In genomic region chr4:38753021-38753806, GRCh38 we compare ENCODE assay signal across 8 cellular contexts. TPM values are rescaled to one million over a fixed set of nuclear protein-coding genes. Genes with fewer than 3 reads are reported as not detected.
DNase-seq lines count a peak whose midpoint lies in the region; ATAC-seq, FAIRE-seq and TF ChIP-seq lines count a peak whose summit lies in the region.

No MANE protein-coding gene starts in this region.

- H3K27me3 ChIP-seq in keratinocyte (ENCODE audit: control insufficient read depth, extremely low read depth, insufficient read depth, low read length) (no peaks in the 10 kb centered on the region), thoracic aorta (replicated peaks; ENCODE audit: insufficient read depth) (no peaks in the 10 kb centered on the region)

- H3K9me1 ChIP-seq in keratinocyte (ENCODE audit: control insufficient read depth, extremely low read depth, insufficient read depth, low read length) = peaks cover 3% of the 10 kb centered on the region

- no peak overlapping the region for H3K4me3 ChIP-seq in keratinocyte (ENCODE audit: control insufficient read depth in 2 of 3, extremely low read depth in 1 of 3, insufficient read depth in 2 of 3, low read depth in 1 of 3, low read length in 3 of 3)
- peak overlapping the region; percentile 38 for H3K4me3 ChIP-seq in thoracic aorta

- peaks cover 15% of the 10 kb centered on the region for H3K4me1 ChIP-seq in keratinocyte (ENCODE audit: control insufficient read depth, extremely low read depth, insufficient read depth, low read length)
- H3K4me1 ChIP-seq in thoracic aorta (ENCODE audit: control insufficient read depth in 1 of 2, low read depth in 2 of 2) = peaks cover 7 to 26% of the 10 kb centered on the region in 2 donors

- CTCF ChIA-PET in MCF 10A (lab: Yijun Ruan, JAX) = no interaction called here

- no peak overlapping the region for H3K27ac Mint-ChIP-seq in stimulated activated naive CD8-positive, alpha-beta T cell treated with anti-CD3 and anti-CD28 coated beads, Interleukin-15, amount 100 ng/mL, for 72 hours
- no peak overlapping the region for H3K27ac Mint-ChIP-seq in MCF 10A (ENCODE audit: low read depth, unreplicated experiment)

- intact Hi-C loops in MCF 10A (cut with micrococcal nuclease) = loop anchor here (10.0 kb wide), 2 partner anchors 292 to 682 kb away; no protein-coding TSS in a partner anchor

- POLR2A ChIA-PET in MCF 10A (lab: Yijun Ruan, JAX) = no interaction called here

- no peaks in the 10 kb centered on the region for H3K36me3 Mint-ChIP-seq in MCF 10A (ENCODE audit: insufficient read depth, unreplicated experiment)

- TF ChIP-seq CTCF in MCF 10A (IDR thresholded peaks at IDR 0.05; ENCODE audit: unreplicated experiment) (no peak), keratinocyte (optimal IDR thresholded peaks at IDR 0.05 in 1 of 3, IDR thresholded peaks at IDR 0.05 in 1 of 3, conservative IDR thresholded peaks at IDR 0.05 in 1 of 3; ENCODE audit: extremely low read depth in 1 of 3, insufficient read depth in 2 of 3, low read length in 3 of 3) (no peak), thoracic aorta (IDR thresholded peaks at IDR 0.05) (no peak)

- H3K9ac ChIP-seq in keratinocyte (ENCODE audit: control insufficient read depth, extremely low read depth, insufficient read depth, low read length) = no peak overlapping the region

- H3K9me3 Mint-ChIP-seq in stimulated activated naive CD8-positive, alpha-beta T cell treated with anti-CD3 and anti-CD28 coated beads, Interleukin-15, amount 100 ng/mL, for 72 hours = peaks cover 5 to 7% of the 10 kb centered on the region in 2 donors
- H3K9me3 Mint-ChIP-seq in MCF 10A (ENCODE audit: unreplicated experiment) = no peaks in the 10 kb centered on the region

- H3K36me3 ChIP-seq in keratinocyte (ENCODE audit: control insufficient read depth in 2 of 2, extremely low read depth in 1 of 2, insufficient read depth in 2 of 2, low read length in 2 of 2) = no peaks in the 10 kb centered on the region
- no peaks in the 10 kb centered on the region for H3K36me3 ChIP-seq in thoracic aorta

- peak; percentile 21 for ATAC-seq in stimulated activated naive CD8-positive, alpha-beta T cell treated with anti-CD3 and anti-CD28 coated beads, Interleukin-15, amount 100 ng/mL, for 72 hours
- no peak for ATAC-seq in stimulated activated naive CD8-positive, alpha-beta T cell treated with anti-CD3 and anti-CD28 coated beads, Interleukin-15, Interleukin-2, amounts not matched to agents 100 U/mL and 50 U/mL, for 24 hours
- ATAC-seq in thoracic aorta (ENCODE audit: insufficient number of reproducible peaks, low FRiP score, low read depth) = peak; percentile 97
- ATAC-seq in GM21529 (IDR thresholded peaks at IDR 0.05; ENCODE audit: unreplicated experiment) = no peak
- no peak for ATAC-seq in HG02973 (IDR thresholded peaks at IDR 0.05; ENCODE audit: unreplicated experiment)

- H3K4me3 Mint-ChIP-seq in stimulated activated naive CD8-positive, alpha-beta T cell treated with anti-CD3 and anti-CD28 coated beads, Interleukin-15, amount 100 ng/mL, for 72 hours = no peak overlapping the region
- no peak overlapping the region for H3K4me3 Mint-ChIP-seq in MCF 10A (ENCODE audit: unreplicated experiment)

- dilution Hi-C loops in keratinocyte (cut with MboI; ENCODE audit: extremely low pct_ligation_motif_present, low sequenced_read_pairs) = no loop called here

- H3K27ac ChIP-seq in keratinocyte (ENCODE audit: control insufficient read depth, insufficient read depth, low read length) = peak overlapping the region; percentile 10
- H3K27ac ChIP-seq in thoracic aorta = peak overlapping the region; percentile 54 to 67

- peak; percentile 48 for FAIRE-seq in keratinocyte (lab: Jason Lieb, UNC)

- no peaks in the 10 kb centered on the region for H3K9me3 ChIP-seq in keratinocyte (ENCODE audit: control insufficient read depth, low read depth, low read length)
- H3K9me3 ChIP-seq in thoracic aorta = no peaks in the 10 kb centered on the region

- H3K4me1 Mint-ChIP-seq in stimulated activated naive CD8-positive, alpha-beta T cell treated with anti-CD3 and anti-CD28 coated beads, Interleukin-15, amount 100 ng/mL, for 72 hours = peaks cover 9% of the 10 kb centered on the region
- no peaks in the 10 kb centered on the region for H3K4me1 Mint-ChIP-seq in MCF 10A (ENCODE audit: insufficient read depth, unreplicated experiment)

- no peaks in the 10 kb centered on the region for H3K79me2 ChIP-seq in keratinocyte (ENCODE audit: control insufficient read depth, insufficient read depth, low read length)

- BruUV-seq in MCF 10A (replicated peaks; lab: Mats Ljungman, UMichigan) = no TSS peak

- DNase-seq in stimulated activated naive CD8-positive, alpha-beta T cell treated with anti-CD3 and anti-CD28 coated beads, Interleukin-15, amount 100 ng/mL, for 72 hours = no peak
- DNase-seq in stimulated activated naive CD8-positive, alpha-beta T cell treated with anti-CD3 and anti-CD28 coated beads, Interleukin-15, Interleukin-2, amounts not matched to agents 100 U/mL and 50 U/mL, for 24 hours = no peak
- DNase-seq in MCF 10A (ENCODE audit: unreplicated experiment) = peak; percentile 96
- DNase-seq in keratinocyte (ENCODE audit: low read depth, low spot score) = no peak
- DNase-seq in thoracic aorta (ENCODE audit: low spot score) = peak; percentile 66
- no peak for DNase-seq in activated effector memory CD4-positive, alpha-beta T cell treated with anti-CD3 and anti-CD28 coated beads, Interleukin-2, amount 50 U/mL, for 16 hours

- H2AFZ ChIP-seq in keratinocyte (ENCODE audit: control insufficient read depth, low read length) = peak overlapping the region; percentile 93

- H3K4me2 ChIP-seq in keratinocyte (ENCODE audit: control insufficient read depth, extremely low read depth, insufficient read depth, low read depth, low read length) = peak overlapping the region; percentile 59

- H4K20me1 ChIP-seq in keratinocyte (ENCODE audit: control insufficient read depth, extremely low read depth, insufficient read depth, low read length) = no peaks in the 10 kb centered on the region

- no peaks in the 10 kb centered on the region for H3K27me3 Mint-ChIP-seq in stimulated activated naive CD8-positive, alpha-beta T cell treated with anti-CD3 and anti-CD28 coated beads, Interleukin-15, amount 100 ng/mL, for 72 hours
- H3K27me3 Mint-ChIP-seq in MCF 10A (ENCODE audit: insufficient read depth, unreplicated experiment) = no peaks in the 10 kb centered on the region

RNA-seq across cellular contexts. Expression of gene TLR10, which starts 29.6 kb away (rescaled TPM):
- total RNA-seq in MCF 10A (2022) = not detected in 2 replicates
- polyA plus RNA-seq in keratinocyte = 0.01 to 0.23 TPM (median 0.05 TPM) in 3 replicates
- polyA plus RNA-seq in keratinocyte (2011; ENCODE audit: low read depth) = 1.3 TPM
- polyA plus RNA-seq in keratinocyte (2011; cell fraction: cytosol; rRNA removed) = 0.13 TPM in 1 of 2 replicates, not detected in the other
- polyA plus RNA-seq in keratinocyte (2011; cell fraction: nucleus; rRNA removed) = 0.11 and 0.13 TPM in 2 replicates
- polyA plus RNA-seq in keratinocyte (2012; ENCODE audit: low replicate concordance) = 0.83 TPM in 1 of 2 replicates, not detected in the other
- 0.06 TPM in 1 of 3 replicates, not detected in the others for polyA minus RNA-seq in keratinocyte
- polyA minus RNA-seq in keratinocyte (2011; cell fraction: cytosol; rRNA and poly(A)+ RNA removed) = not detected
- polyA minus RNA-seq in keratinocyte (2011; cell fraction: nucleus; rRNA and poly(A)+ RNA removed) = 0.39 and 0.42 TPM in 2 replicates
- under 1 TPM; 0.28 to 0.81 TPM for total RNA-seq in thoracic aorta

RNA-seq across cellular contexts. Expression of gene TLR1, which starts 51.4 kb away (rescaled TPM):
- total RNA-seq in MCF 10A (2022) = 1.9 and 2.2 TPM in 2 replicates
- polyA plus RNA-seq in keratinocyte = 0.42 to 1.6 TPM (median 0.73 TPM) in 3 replicates
- polyA plus RNA-seq in keratinocyte (2011; ENCODE audit: low read depth) = 2.5 TPM
- 0.43 and 1.2 TPM in 2 replicates for polyA plus RNA-seq in keratinocyte (2011; cell fraction: cytosol; rRNA removed)
- polyA plus RNA-seq in keratinocyte (2011; cell fraction: nucleus; rRNA removed) = 3.3 and 3.7 TPM in 2 replicates
- 0.25 and 3.2 TPM in 2 replicates for polyA plus RNA-seq in keratinocyte (2012; ENCODE audit: low replicate concordance)
- 1.2 to 2.1 TPM (median 1.6 TPM) in 3 replicates for polyA minus RNA-seq in keratinocyte
- not detected for polyA minus RNA-seq in keratinocyte (2011; cell fraction: cytosol; rRNA and poly(A)+ RNA removed)
- 5.8 and 11.0 TPM in 2 replicates for polyA minus RNA-seq in keratinocyte (2011; cell fraction: nucleus; rRNA and poly(A)+ RNA removed)
- total RNA-seq in thoracic aorta = 10 to 100 TPM; 16.1 to 36.3 TPM

Comparison
In these comparisons a context has a peak if more than half of its experiments do, and no peak if none do; other contexts are left out.
1. ATAC-seq: peak in stimulated activated naive CD8-positive, alpha-beta T cell treated with anti-CD3 and anti-CD28 coated beads, Interleukin-15, amount 100 ng/mL, for 72 hours (single experiment) and thoracic aorta (single experiment); none in stimulated activated naive CD8-positive, alpha-beta T cell treated with anti-CD3 and anti-CD28 coated beads, Interleukin-15, Interleukin-2, amounts not matched to agents 100 U/mL and 50 U/mL, for 24 hours (single experiment), GM21529 (single experiment) and HG02973 (single experiment).
2. DNase-seq: peak in MCF 10A (single experiment) and thoracic aorta (single experiment); none in stimulated activated naive CD8-positive, alpha-beta T cell treated with anti-CD3 and anti-CD28 coated beads, Interleukin-15, amount 100 ng/mL, for 72 hours (0 of 2), stimulated activated naive CD8-positive, alpha-beta T cell treated with anti-CD3 and anti-CD28 coated beads, Interleukin-15, Interleukin-2, amounts not matched to agents 100 U/mL and 50 U/mL, for 24 hours (single experiment), keratinocyte (single experiment) and activated effector memory CD4-positive, alpha-beta T cell treated with anti-CD3 and anti-CD28 coated beads, Interleukin-2, amount 50 U/mL, for 16 hours (single experiment).